In genomic region chr2:25219621-25220020, GRCh38 we compare ENCODE assay signal across 18 cellular contexts. TPM values are rescaled to one million over a fixed set of nuclear protein-coding genes. Genes with fewer than 3 reads are reported as not detected.
"Had no signal": no experiment of that assay in that cellular context is flagged by ENCODE, and none has a peak within 500 bp of the region (broad histone marks: within the 10 kb centered on the region; RNA-seq: fewer than 3 reads in every experiment).

No MANE protein-coding gene starts in this region.

- H3K27ac Mint-ChIP-seq: stimulated activated memory B cell treated with anti-CD40 and anti-IgM and Interleukin-4, amounts not matched to agents 10 μg/mL and 1 μg/mL and 100 μg/mL, for 72 hours had no signal

- H3K9me3 Mint-ChIP-seq: stimulated activated memory B cell treated with anti-CD40 and anti-IgM and Interleukin-4, amounts not matched to agents 10 μg/mL and 1 μg/mL and 100 μg/mL, for 72 hours; stimulated activated naive CD8-positive, alpha-beta T cell treated with anti-CD3 and anti-CD28 coated beads, Interleukin-15, amount 100 ng/mL, for 72 hours had no signal

- H3K27me3 Mint-ChIP-seq: stimulated activated memory B cell treated with anti-CD40 and anti-IgM and Interleukin-4, amounts not matched to agents 10 μg/mL and 1 μg/mL and 100 μg/mL, for 72 hours; stimulated activated naive CD8-positive, alpha-beta T cell treated with anti-CD3 and anti-CD28 coated beads, Interleukin-15, amount 100 ng/mL, for 72 hours had no signal

- H3K4me3 ChIP-seq: esophagus muscularis mucosa, gastrocnemius medialis, heart right ventricle, sigmoid colon, skin epidermis, testis, tibial nerve had no signal

- H3K36me3 Mint-ChIP-seq: naive B cell; stimulated activated memory B cell treated with anti-CD40 and anti-IgM and Interleukin-4, amounts not matched to agents 10 μg/mL and 1 μg/mL and 100 μg/mL, for 72 hours had no signal

- H3K27me3 ChIP-seq: esophagus muscularis mucosa, gastrocnemius medialis, heart right ventricle, sigmoid colon, testis, tibial nerve had no signal

- DNase-seq: effector memory CD4-positive, alpha-beta T cell; gastrocnemius medialis; heart right ventricle; hypothalamus; kidney glomerular epithelial cell; mesendoderm; naive B cell; posterior cingulate gyrus; sigmoid colon; stimulated activated CD4-positive, alpha-beta T cell treated with anti-CD3 and anti-CD28 coated beads, Interleukin-2, amount 100 ng/mL, for 24 hours; stimulated activated naive CD8-positive, alpha-beta T cell treated with anti-CD3 and anti-CD28 coated beads, Interleukin-15, amount 100 ng/mL, for 72 hours; testis had no signal

- ATAC-seq: gastrocnemius medialis; heart right ventricle; stimulated activated memory B cell treated with anti-CD40 and anti-IgM and Interleukin-4, amounts not matched to agents 10 μg/mL and 1 μg/mL and 100 μg/mL, for 72 hours; stimulated activated naive CD8-positive, alpha-beta T cell treated with anti-CD3 and anti-CD28 coated beads, Interleukin-15, amount 100 ng/mL, for 72 hours had no signal

- H3K4me3 Mint-ChIP-seq: stimulated activated memory B cell treated with anti-CD40 and anti-IgM and Interleukin-4, amounts not matched to agents 10 μg/mL and 1 μg/mL and 100 μg/mL, for 72 hours; stimulated activated naive CD8-positive, alpha-beta T cell treated with anti-CD3 and anti-CD28 coated beads, Interleukin-15, amount 100 ng/mL, for 72 hours had no signal

- H3K9me3 ChIP-seq: esophagus muscularis mucosa, gastrocnemius medialis, heart right ventricle, sigmoid colon, testis, tibial nerve had no signal

- H3K36me3 ChIP-seq: esophagus muscularis mucosa, gastrocnemius medialis, heart right ventricle, sigmoid colon, tibial nerve had no signal

RNA-seq across cellular contexts. Expression of gene POMC, which starts 51.2 kb away (rescaled TPM):
- total RNA-seq: fibroblast of villous mesenchyme, osteocyte had no signal
